ENCODE assay signal across 23 cellular contexts in genomic region chr5:79617539-79617938, GRCh38. TPM values are rescaled to one million over a fixed set of nuclear protein-coding genes. Genes with fewer than 3 reads are reported as not detected.
DNase-seq lines count a peak whose midpoint lies in the region; ATAC-seq, FAIRE-seq and TF ChIP-seq lines count a peak whose summit lies in the region.
"Had no signal": no experiment of that assay in that cellular context is flagged by ENCODE, and none has a peak within 500 bp of the region (broad histone marks: within the 10 kb centered on the region; RNA-seq: fewer than 3 reads in every experiment).

No MANE protein-coding gene starts in this region.

- no TSS peak for BruUV-seq in HepG2 (replicated peaks; lab: Mats Ljungman, UMichigan)

- H3K4me2 ChIP-seq in HepG2 (ENCODE audit: low read depth, low read length) = no peak overlapping the region
- H3K4me2 ChIP-seq in SK-N-SH = no peak overlapping the region
- H3K4me2 ChIP-seq: A549, KMS-11 had no signal

- intact Hi-C loops in HepG2 (cut with micrococcal nuclease; ENCODE audit: unreplicated experiment) = no loop called here
- intact Hi-C loops in right lobe of liver (cut with DNase I) = no loop called here

- ATAC-seq in HepG2 = no peak
- no peak for ATAC-seq in right lobe of liver
- no peak for ATAC-seq in activated naive CD8-positive, alpha-beta T cell treated with anti-CD3 and anti-CD28 coated beads, Interleukin-2, amount 50 U/mL, for 24 hours
- ATAC-seq in HG03108 (IDR thresholded peaks at IDR 0.05; ENCODE audit: unreplicated experiment) = no peak
- ATAC-seq in GM18519 (IDR thresholded peaks at IDR 0.05; ENCODE audit: low FRiP score, unreplicated experiment) = no peak
- ATAC-seq: A549; CD8-positive, alpha-beta T cell; Panc1 had no signal

- DNase-seq in HepG2 (ENCODE audit: low spot score) = no peak
- DNase-seq in right lobe of liver = no peak
- DNase-seq in activated naive CD8-positive, alpha-beta T cell treated with anti-CD3 and anti-CD28 coated beads, Interleukin-2, amount 50 U/mL, for 24 hours = no peak
- DNase-seq in endodermal cell = no peak
- DNase-seq in SK-N-SH = no peak
- no peak for DNase-seq in stimulated activated CD4-positive, alpha-beta T cell treated with anti-CD3 and anti-CD28 coated beads, Interleukin-4, amount 100 ng/mL, for 24 hours
- DNase-seq: BE2C; CD8-positive, alpha-beta T cell; DMS53; GM23248; H9; NCI-H1105 treated with DMSO at 0.1 percent for 48 hours; NCI-H2029 treated with DMSO at 0.1 percent for 48 hours; NCI-H345; NCI-H524; NCI-H82; SIG-M5 had no signal

- peaks cover 24% of the 10 kb centered on the region for H3K4me1 ChIP-seq in HepG2 (ENCODE audit: insufficient read depth, low read length)
- H3K4me1 ChIP-seq in right lobe of liver = peaks cover 0 to 14% (median 4%) of the 10 kb centered on the region in 4 donors
- no peaks in the 10 kb centered on the region for H3K4me1 ChIP-seq in endodermal cell (ENCODE audit: control insufficient read depth, insufficient read depth, low read length)
- H3K4me1 ChIP-seq in SK-N-SH (ENCODE audit: control insufficient read depth in 1 of 2, insufficient read depth in 2 of 2, low read depth in 1 of 2, low read length in 1 of 2) = peaks cover 7 to 8% of the 10 kb centered on the region in 2 experiments; a peak in 3 of 4 replicates
- H3K4me1 ChIP-seq: BE2C had no signal

- TF ChIP-seq POLR2A in HepG2 (IDR thresholded peaks at IDR 0.05; ENCODE audit: insufficient read depth in 1 of 2, low read depth in 2 of 2, low read length in 2 of 2) = no peak
- TF ChIP-seq POLR2A in right lobe of liver (IDR thresholded peaks at IDR 0.05) = no peak

- in situ Hi-C loops in HepG2 (cut with HindIII; ENCODE audit: extremely low pct_ligation_motif_present, low pct_unique_long_range_greater_than_20kb) = no loop called here

- H3K9me3 ChIP-seq in HepG2 (ENCODE audit: low read length) = peaks cover 16% of the 10 kb centered on the region
- peaks cover 0 to 5% (median 2%) of the 10 kb centered on the region in 4 donors for H3K9me3 ChIP-seq in right lobe of liver
- peaks cover 21% of the 10 kb centered on the region for H3K9me3 ChIP-seq in endodermal cell (ENCODE audit: control insufficient read depth, low read length)
- peaks cover 13% of the 10 kb centered on the region for H3K9me3 ChIP-seq in SK-N-SH
- H3K9me3 ChIP-seq: BE2C had no signal

- H3K9me3 Mint-ChIP-seq in activated naive CD8-positive, alpha-beta T cell treated with anti-CD3 and anti-CD28 coated beads, Interleukin-2, amount 50 U/mL, for 24 hours = peaks cover 15% of the 10 kb centered on the region
- H3K9me3 Mint-ChIP-seq in endodermal cell = peaks cover 24% of the 10 kb centered on the region

- H4K20me1 ChIP-seq in HepG2 (ENCODE audit: insufficient read depth, low read length) = no peaks in the 10 kb centered on the region
- H4K20me1 ChIP-seq in SK-N-SH (ENCODE audit: insufficient read depth) = peaks cover 4% of the 10 kb centered on the region; the same call in 1 of the 2 replicates

- CTCF ChIA-PET in HepG2 (lab: Yijun Ruan, JAX; ENCODE audit: low intra/inter-chr PET ratio, low total read pairs) (no interaction called here), SK-N-SH (lab: Yijun Ruan, JAX) (interaction anchor here (0.8 to 1.4 kb wide), 2 partner anchors 19 to 23 kb away, joined by 3 read pairs; no protein-coding TSS in a partner anchor)

- WGBS in HepG2 (ENCODE audit: low lambda C conversion rate) = 97% methylated on average over 3 of the region's 3 CpGs
- WGBS in right lobe of liver (ENCODE audit: insufficient coverage, low coverage, low lambda C conversion rate, missing lambda C conversion rate) = 92% methylated on average over 3 of the region's 3 CpGs
- WGBS in endodermal cell (ENCODE audit: insufficient coverage in 1 of 2, insufficient read length in 1 of 2), 2 experiments = 93 to 99% methylated on average over 2 of the region's 3 CpGs
- 92% methylated on average over 3 of the region's 3 CpGs for WGBS in SK-N-SH (ENCODE audit: low lambda C conversion rate)

- H2AFZ ChIP-seq in HepG2 (ENCODE audit: low read length) (no peak overlapping the region), SK-N-SH (ENCODE audit: low read depth) (no peak overlapping the region)
- H2AFZ ChIP-seq: GM23248 had no signal

- no peaks in the 10 kb centered on the region; a peak in 1 of 5 replicates for H3K27me3 ChIP-seq in HepG2 (ENCODE audit: control insufficient read depth in 1 of 2, insufficient read depth in 2 of 2, low read length in 2 of 2)
- no peaks in the 10 kb centered on the region for H3K27me3 ChIP-seq in right lobe of liver
- H3K27me3 ChIP-seq in endodermal cell (ENCODE audit: control insufficient read depth, insufficient read depth, low read length, poor library complexity, severe bottlenecking) = no peaks in the 10 kb centered on the region
- H3K27me3 ChIP-seq in SK-N-SH (ENCODE audit: insufficient read depth) = no peaks in the 10 kb centered on the region
- H3K27me3 ChIP-seq: BE2C had no signal

- H3K9ac ChIP-seq in HepG2 (ENCODE audit: insufficient read depth, low read depth, low read length) = no peak overlapping the region
- no peak overlapping the region for H3K9ac ChIP-seq in endodermal cell (ENCODE audit: extremely low read depth, low read length, poor library complexity, severe bottlenecking)
- H3K9ac ChIP-seq in SK-N-SH = no peak overlapping the region
- H3K9ac ChIP-seq: GM23248, KMS-11 had no signal

- TF ChIP-seq EP300 in HepG2 (IDR thresholded peaks at IDR 0.05; ENCODE audit: low read depth in 2 of 2, low read length in 2 of 2) (no peak), HepG2 (CRISPR knock-in tag; IDR thresholded peaks at IDR 0.05; ENCODE audit: borderline replicate concordance) (no peak), SK-N-SH (IDR thresholded peaks at IDR 0.05; ENCODE audit: borderline replicate concordance in 1 of 2, low read depth in 1 of 2, low read length in 1 of 2) (no peak)

- H3K79me2 ChIP-seq in HepG2 (ENCODE audit: insufficient read depth, low read length) (peaks cover 69% of the 10 kb centered on the region), SK-N-SH (ENCODE audit: insufficient read depth) (peaks cover 86% of the 10 kb centered on the region)

- peak overlapping the region; percentile 26 for H3K27ac Mint-ChIP-seq in activated naive CD8-positive, alpha-beta T cell treated with anti-CD3 and anti-CD28 coated beads, Interleukin-2, amount 50 U/mL, for 24 hours
- no peak overlapping the region for H3K27ac Mint-ChIP-seq in endodermal cell
- H3K27ac Mint-ChIP-seq: CD8-positive, alpha-beta T cell had no signal

- no peak overlapping the region for H3K4me3 Mint-ChIP-seq in activated naive CD8-positive, alpha-beta T cell treated with anti-CD3 and anti-CD28 coated beads, Interleukin-2, amount 50 U/mL, for 24 hours
- H3K4me3 Mint-ChIP-seq in endodermal cell = no peak overlapping the region
- H3K4me3 Mint-ChIP-seq: CD8-positive, alpha-beta T cell; H9 had no signal

- no peaks in the 10 kb centered on the region for H3K9me2 ChIP-seq in SK-N-SH

- no peak overlapping the region for H3K4me3 ChIP-seq in HepG2 (replicated peaks in 1 of 3; ENCODE audit: insufficient read depth in 1 of 3, low read depth in 2 of 3, low read length in 3 of 3)
- H3K4me3 ChIP-seq in right lobe of liver = no peak overlapping the region
- peak overlapping the region; percentile 19 for H3K4me3 ChIP-seq in endodermal cell (ENCODE audit: low read length)
- H3K4me3 ChIP-seq in SK-N-SH (ENCODE audit: low read depth in 2 of 2, low read length in 1 of 2) = no peak overlapping the region
- H3K4me3 ChIP-seq: A549, GM23248 had no signal

- peaks cover 59% of the 10 kb centered on the region for H3K4me1 Mint-ChIP-seq in activated naive CD8-positive, alpha-beta T cell treated with anti-CD3 and anti-CD28 coated beads, Interleukin-2, amount 50 U/mL, for 24 hours
- peaks cover 4% of the 10 kb centered on the region for H3K4me1 Mint-ChIP-seq in endodermal cell

- peaks cover 6 to 59% of the 10 kb centered on the region in 2 experiments for H3K36me3 ChIP-seq in HepG2 (replicated peaks in 1 of 2; ENCODE audit: control insufficient read depth in 1 of 2, insufficient read depth in 2 of 2, low read length in 2 of 2)
- peaks cover 0 to 35% (median 2%) of the 10 kb centered on the region in 4 donors for H3K36me3 ChIP-seq in right lobe of liver
- H3K36me3 ChIP-seq in endodermal cell (ENCODE audit: control insufficient read depth, insufficient read depth, low read length) = peaks cover 78% of the 10 kb centered on the region
- peaks cover 65 to 79% of the 10 kb centered on the region in 2 experiments for H3K36me3 ChIP-seq in SK-N-SH (replicated peaks in 1 of 2; ENCODE audit: control insufficient read depth in 1 of 2, insufficient read depth in 2 of 2, low read length in 1 of 2)

- no peak for FAIRE-seq in HepG2 (lab: Jason Lieb, UNC)
- FAIRE-seq: A549 had no signal

- POLR2A ChIA-PET in HepG2 (lab: Yijun Ruan, JAX) (no interaction called here), SK-N-SH (lab: Yijun Ruan, JAX) (no interaction called here)

- TF ChIP-seq RAD21 in HepG2 (CRISPR knock-in tag; IDR thresholded peaks at IDR 0.05) = no peak
- no peak for TF ChIP-seq RAD21 in SK-N-SH (IDR thresholded peaks at IDR 0.05; ENCODE audit: low read length)

- no peaks in the 10 kb centered on the region for H3K27me3 Mint-ChIP-seq in activated naive CD8-positive, alpha-beta T cell treated with anti-CD3 and anti-CD28 coated beads, Interleukin-2, amount 50 U/mL, for 24 hours
- no peaks in the 10 kb centered on the region for H3K27me3 Mint-ChIP-seq in endodermal cell (ENCODE audit: insufficient read depth)

- TF ChIP-seq CTCF in HepG2 (CRISPR knock-in tag; IDR thresholded peaks at IDR 0.05) = no peak
- TF ChIP-seq CTCF in right lobe of liver (IDR thresholded peaks at IDR 0.05) = no peak
- TF ChIP-seq CTCF in endodermal cell (conservative IDR thresholded peaks at IDR 0.05) = no peak
- no peak for TF ChIP-seq CTCF in SK-N-SH (IDR thresholded peaks at IDR 0.05)

- H3K36me3 Mint-ChIP-seq in activated naive CD8-positive, alpha-beta T cell treated with anti-CD3 and anti-CD28 coated beads, Interleukin-2, amount 50 U/mL, for 24 hours (ENCODE audit: low read depth) = peaks cover 63% of the 10 kb centered on the region
- H3K36me3 Mint-ChIP-seq in endodermal cell (ENCODE audit: low read depth) = peaks cover 55% of the 10 kb centered on the region

- H3F3A ChIP-seq in SK-N-SH (replicated peaks; ENCODE audit: insufficient read depth) = peaks cover 7% of the 10 kb centered on the region

- H3K27ac ChIP-seq in HepG2 (ENCODE audit: extremely low read length, insufficient read depth, low read length) (no peak overlapping the region), right lobe of liver (no peak overlapping the region), endodermal cell (ENCODE audit: low read depth, low read length) (no peak overlapping the region), SK-N-SH (ENCODE audit: low read depth in 2 of 2, low read length in 1 of 2) (no peak overlapping the region)
- H3K27ac ChIP-seq: A549, GM23248, HL-60, KMS-11 had no signal

RNA-seq across cellular contexts. Expression of gene TENT2, which starts 5.3 kb away (rescaled TPM):
- 32.3 and 44.3 TPM in 2 replicates for total RNA-seq in HepG2 (2016; rRNA removed; fragmentation: Illumina TruSeq; extraction: Trizol)
- total RNA-seq in HepG2 (2016; cell fraction: cytosol; rRNA removed; fragmentation: Illumina TruSeq; extraction: Trizol; ENCODE audit: low read depth) = 17.6 and 19.3 TPM in 2 replicates
- 27.8 and 42.6 TPM in 2 replicates for total RNA-seq in HepG2 (2016; cell fraction: insoluble cytoplasmic fraction; rRNA removed; fragmentation: Illumina TruSeq; extraction: Trizol)
- total RNA-seq in HepG2 (2016; cell fraction: membrane; rRNA removed; fragmentation: Illumina TruSeq; extraction: Trizol) = 15.0 and 15.5 TPM in 2 replicates
- total RNA-seq in HepG2 (2016; cell fraction: nucleus; rRNA removed; fragmentation: Illumina TruSeq; extraction: Trizol) = 103 and 117 TPM in 2 replicates
- 32.7 and 55.5 TPM in 2 replicates for polyA plus RNA-seq in HepG2 (2011; rRNA removed)
- polyA plus RNA-seq in HepG2 (2011; cell fraction: cytosol; rRNA removed) = 16.0 and 17.9 TPM in 2 replicates
- 55.4 and 55.9 TPM in 2 replicates for polyA plus RNA-seq in HepG2 (2011; cell fraction: nucleus; rRNA removed)
- polyA plus RNA-seq in HepG2 (2012) = 20.1 and 24.6 TPM in 2 replicates
- polyA plus RNA-seq in HepG2 (2016; cell fraction: cytosol; fragmentation: Illumina TruSeq; extraction: Trizol; ENCODE audit: low read depth) = 1.4 and 1.6 TPM in 2 replicates
- polyA plus RNA-seq in HepG2 (2016; cell fraction: insoluble cytoplasmic fraction; fragmentation: Illumina TruSeq; extraction: Trizol; ENCODE audit: low read depth) = 33.5 and 35.6 TPM in 2 replicates
- polyA plus RNA-seq in HepG2 (2016; cell fraction: membrane; fragmentation: Illumina TruSeq; extraction: Trizol; ENCODE audit: low read depth) = 4.3 and 4.6 TPM in 2 replicates
- polyA plus RNA-seq in HepG2 (2016; cell fraction: nucleus; fragmentation: Illumina TruSeq; extraction: Trizol; ENCODE audit: insufficient read depth, low read depth) = 104 and 107 TPM in 2 replicates
- polyA minus RNA-seq in HepG2 (2011; rRNA and poly(A)+ RNA removed; ENCODE audit: low replicate concordance) = 34.0 and 42.0 TPM in 2 replicates
- 15.8 and 18.5 TPM in 2 replicates for polyA minus RNA-seq in HepG2 (2011; cell fraction: cytosol; rRNA and poly(A)+ RNA removed)
- polyA minus RNA-seq in HepG2 (2011; cell fraction: nucleus; rRNA and poly(A)+ RNA removed) = 171 and 187 TPM in 2 replicates
- total RNA-seq in right lobe of liver = 10 to 100 TPM; 24.2 to 33.2 (median 28.8) TPM
- total RNA-seq in endodermal cell = 10 to 100 TPM; 39.8 to 51.1 TPM
- 27.2 TPM for polyA plus RNA-seq in endodermal cell (2013, experiment 1 of 2)
- polyA plus RNA-seq in endodermal cell (2013, experiment 2 of 2) = 30.1 TPM
- 18.9 and 24.9 TPM in 2 replicates for polyA plus RNA-seq in SK-N-SH (2012; rRNA removed)
- 19.0 and 22.7 TPM in 2 replicates for polyA plus RNA-seq in SK-N-SH (2012; cell fraction: cytosol; rRNA removed)
- 33.5 and 64.3 TPM in 2 replicates for polyA plus RNA-seq in SK-N-SH (2012; cell fraction: nucleus; rRNA removed)
